Comparison of ENCODE assay signal across 1 cellular context in genomic region chrX:109880629-109881028, GRCh38.
TF ChIP-seq lines count a peak whose summit lies in the region.

No MANE protein-coding gene starts in this region.

TF ChIP-seq in GM12878, 131 proteins besides CTCF, POLR2A, EP300 and RAD21 (continued from another document and continues in another):
- TF ChIP-seq ZBED1 (IDR thresholded peaks at IDR 0.05; ENCODE audit: borderline replicate concordance) (no peak), RUNX3 (IDR thresholded peaks at IDR 0.05; ENCODE audit: low read length) (peak; percentile 34; the same call in 1 of the 2 replicates), CHD4 (IDR thresholded peaks at IDR 0.05) (no peak), FOS (IDR thresholded peaks at IDR 0.05; ENCODE audit: borderline replicate concordance, extremely low read depth, insufficient read length) (no peak), ZZZ3 (IDR thresholded peaks at IDR 0.05; ENCODE audit: control insufficient read depth, insufficient read length, low read depth) (no peak), ETV6 (conservative IDR thresholded peaks at IDR 0.05 in 1 of 2, IDR thresholded peaks at IDR 0.05 in 1 of 2; ENCODE audit: borderline replicate concordance in 1 of 2, low read depth in 1 of 2) (no peak), NFXL1 (IDR thresholded peaks at IDR 0.05; ENCODE audit: borderline replicate concordance) (no peak), LARP7 (IDR thresholded peaks at IDR 0.05) (no peak), WRNIP1 (IDR thresholded peaks at IDR 0.05; ENCODE audit: borderline replicate concordance, low read depth, low read length) (no peak), TCF12 (IDR thresholded peaks at IDR 0.05; ENCODE audit: low read depth, low read length) (peak; percentile 33; the same call in 1 of the 2 replicates), PML (IDR thresholded peaks at IDR 0.05; ENCODE audit: low read length) (no peak), HCFC1 (IDR thresholded peaks at IDR 0.05; ENCODE audit: low read length) (no peak), CUX1 (IDR thresholded peaks at IDR 0.05; ENCODE audit: insufficient replicate concordance, low read depth, low read length) (no peak), SMARCA5 (IDR thresholded peaks at IDR 0.05) (no peak), SMAD1 (IDR thresholded peaks at IDR 0.05; ENCODE audit: low read depth, partially characterized antibody) (no peak), YY1 (IDR thresholded peaks at IDR 0.05; ENCODE audit: low read depth, low read length) (no peak), HDGF (IDR thresholded peaks at IDR 0.05) (0 out of 2 replicates have a peak, but pooled peaks have one; percentile 36), CREB1 (IDR thresholded peaks at IDR 0.05; ENCODE audit: low read depth) (no peak), SKIL (IDR thresholded peaks at IDR 0.05; ENCODE audit: low read depth, poor library complexity, severe bottlenecking) (no peak), GABPA (IDR thresholded peaks at IDR 0.05; ENCODE audit: low read depth) (no peak), POLR2AphosphoS2 (IDR thresholded peaks at IDR 0.05; ENCODE audit: low read depth, low read length) (no peak), HSF1 (IDR thresholded peaks at IDR 0.05; ENCODE audit: low read depth, low read length) (no peak), BCL11A (IDR thresholded peaks at IDR 0.05; ENCODE audit: low read depth, low read length) (no peak), USF1 (IDR thresholded peaks at IDR 0.05; ENCODE audit: borderline replicate concordance, extremely low read length, insufficient read depth, low read depth, low read length) (no peak), MTA3 (IDR thresholded peaks at IDR 0.05; ENCODE audit: borderline replicate concordance, low read length) (no peak), POLR2AphosphoS5 (IDR thresholded peaks at IDR 0.05; ENCODE audit: low read length) (no peak), ELK1 (IDR thresholded peaks at IDR 0.05; ENCODE audit: low read depth, low read length) (no peak), TCF7 (IDR thresholded peaks at IDR 0.05; ENCODE audit: borderline replicate concordance) (no peak), MEF2A (IDR thresholded peaks at IDR 0.05; ENCODE audit: insufficient read depth, low read depth, low read length) (no peak), CHD1 (IDR thresholded peaks at IDR 0.05; ENCODE audit: low read depth, low read length) (no peak), ZNF217 (IDR thresholded peaks at IDR 0.05) (no peak), SIN3A (IDR thresholded peaks at IDR 0.05; ENCODE audit: low read depth, low read length) (no peak), ATF7 (IDR thresholded peaks at IDR 0.05; ENCODE audit: low read depth) (peak; percentile 65), ZNF207 (IDR thresholded peaks at IDR 0.05; ENCODE audit: borderline replicate concordance) (no peak), E2F4 (IDR thresholded peaks at IDR 0.05; ENCODE audit: low read depth, low read length) (no peak), SIX5 (IDR thresholded peaks at IDR 0.05; ENCODE audit: low read depth, low read length, severe bottlenecking) (no peak), CREM (IDR thresholded peaks at IDR 0.05; ENCODE audit: low read depth) (no peak), E2F8 (IDR thresholded peaks at IDR 0.05; ENCODE audit: low read depth, partially characterized antibody) (no peak), SREBF1 (IDR thresholded peaks at IDR 0.05; ENCODE audit: low read length) (no peak), GATAD2B (conservative IDR thresholded peaks at IDR 0.05; ENCODE audit: low read depth) (no peak), BHLHE40 (IDR thresholded peaks at IDR 0.05; ENCODE audit: borderline replicate concordance in 1 of 2, low read depth in 2 of 2, low read length in 1 of 2) (no peak), TCF3 (IDR thresholded peaks at IDR 0.05; ENCODE audit: borderline replicate concordance, insufficient read depth, low read depth, low read length) (no peak), RFX5 (IDR thresholded peaks at IDR 0.05; ENCODE audit: low read depth, low read length) (no peak), SP1 (IDR thresholded peaks at IDR 0.05; ENCODE audit: low read depth, low read length) (no peak), TARDBP (IDR thresholded peaks at IDR 0.05; ENCODE audit: borderline replicate concordance) (no peak), NBN (IDR thresholded peaks at IDR 0.05) (peak; percentile 91; the same call in 1 of the 2 replicates), PKNOX1 (IDR thresholded peaks at IDR 0.05) (peak; percentile 48; the same call in 1 of the 2 replicates), SREBF2 (IDR thresholded peaks at IDR 0.05; ENCODE audit: low read length) (no peak), HDAC6 (IDR thresholded peaks at IDR 0.05; ENCODE audit: unreplicated experiment) (no peak), YBX1 (IDR thresholded peaks at IDR 0.05) (no peak), MYC (IDR thresholded peaks at IDR 0.05; ENCODE audit: insufficient read depth, insufficient read length, insufficient replicate concordance, low read length, severe bottlenecking) (no peak), ZNF384 (IDR thresholded peaks at IDR 0.05; ENCODE audit: borderline replicate concordance, low read depth, low read length) (peak; percentile 80), FOXK2 (IDR thresholded peaks at IDR 0.05) (no peak), JUNB (IDR thresholded peaks at IDR 0.05) (no peak), MLLT1 (IDR thresholded peaks at IDR 0.05) (0 out of 2 replicates have a peak, but pooled peaks have one; percentile 47)
